8 cellular contexts compared by ENCODE assay signal in genomic region chr10:72332423-72333110, GRCh38. TPM values are rescaled to one million over a fixed set of nuclear protein-coding genes. Genes with fewer than 3 reads are reported as not detected.
DNase-seq lines count a peak whose midpoint lies in the region; ATAC-seq and TF ChIP-seq lines count a peak whose summit lies in the region.

No MANE protein-coding gene starts in this region.

- no peak for TF ChIP-seq POLR2A in heart left ventricle (IDR thresholded peaks at IDR 0.05)
- TF ChIP-seq POLR2A in body of pancreas (IDR thresholded peaks at IDR 0.05), result no peak
- no peak for TF ChIP-seq POLR2A in uterus (IDR thresholded peaks at IDR 0.05)

- no peaks in the 10 kb centered on the region for H3K27me3 ChIP-seq in heart left ventricle
- no peaks in the 10 kb centered on the region for H3K27me3 ChIP-seq in body of pancreas
- no peaks in the 10 kb centered on the region for H3K27me3 ChIP-seq in muscle layer of duodenum (ENCODE audit: low read depth, low read length)
- no peaks in the 10 kb centered on the region for H3K27me3 ChIP-seq in uterus

- H3K9me3 ChIP-seq in heart left ventricle (no peaks in the 10 kb centered on the region), body of pancreas (no peaks in the 10 kb centered on the region), muscle layer of duodenum (ENCODE audit: control insufficient read depth in 1 of 2, low read length in 2 of 2) (no peaks in the 10 kb centered on the region), uterus (no peaks in the 10 kb centered on the region)

- no peak for TF ChIP-seq CTCF in heart left ventricle (IDR thresholded peaks at IDR 0.05)
- TF ChIP-seq CTCF in body of pancreas (IDR thresholded peaks at IDR 0.05), result no peak
- no peak for TF ChIP-seq CTCF in uterus (IDR thresholded peaks at IDR 0.05)

- H3K4me1 ChIP-seq in heart left ventricle (peaks cover 15 to 97% (median 80%) of the 10 kb centered on the region in 12 donors), body of pancreas (peaks cover 100% of the 10 kb centered on the region), muscle layer of duodenum (ENCODE audit: control insufficient read depth in 1 of 2, insufficient read depth in 2 of 2, low read length in 2 of 2) (peaks cover 19 to 72% of the 10 kb centered on the region in 2 donors), uterus (peaks cover 12 to 34% of the 10 kb centered on the region in 2 donors)

- 51 to 60% (median 55%) methylated on average over 12 of the region's 12 CpGs for WGBS in heart left ventricle, 4 donors
- WGBS in body of pancreas, 2 donors, result 61 to 87% methylated on average over 7 to 12 of the region's 12 CpGs

- peaks cover 0 to 27% (median 9%) of the 10 kb centered on the region in 9 donors for H3K36me3 ChIP-seq in heart left ventricle
- H3K36me3 ChIP-seq in body of pancreas (replicated peaks in 1 of 2; ENCODE audit: insufficient read depth in 1 of 2, low read depth in 2 of 2), result no peaks in the 10 kb centered on the region
- H3K36me3 ChIP-seq in muscle layer of duodenum (ENCODE audit: control insufficient read depth in 1 of 2, insufficient read depth in 2 of 2, low read length in 2 of 2), result peaks cover 3 to 25% of the 10 kb centered on the region in 2 donors
- H3K36me3 ChIP-seq in uterus, result no peaks in the 10 kb centered on the region

- H3K4me3 ChIP-seq in heart left ventricle (peak overlapping the region in 2 of 12 donors; percentile 10 to 13), body of pancreas (no peak overlapping the region), muscle layer of duodenum (ENCODE audit: low read depth in 1 of 2, low read length in 2 of 2) (no peak overlapping the region), uterus (no peak overlapping the region)

- H3K27ac ChIP-seq in heart left ventricle, result peak overlapping the region; percentile 50 to 98 (median 88)
- peak overlapping the region; percentile 79 to 99 (median 92) for H3K27ac ChIP-seq in body of pancreas
- peak overlapping the region; percentile 39 for H3K27ac ChIP-seq in muscle layer of duodenum (ENCODE audit: low read length)
- peak overlapping the region; percentile 75 to 87 for H3K27ac ChIP-seq in uterus

- ATAC-seq in heart left ventricle, result no peak
- no peak for ATAC-seq in body of pancreas
- no peak for ATAC-seq in GM21717 (IDR thresholded peaks at IDR 0.05; ENCODE audit: unreplicated experiment)
- no peak for ATAC-seq in HG02852 (IDR thresholded peaks at IDR 0.05; ENCODE audit: unreplicated experiment)

- DNase-seq in heart left ventricle, result peak in 1 of 5 donors; percentile 67
- DNase-seq in cardiac septum (ENCODE audit: low spot score), result no peak
- no peak for DNase-seq in body of pancreas
- DNase-seq in uterus, result no peak
- DNase-seq in posterior cingulate gyrus, result no peak

- intact Hi-C loops in heart left ventricle (cut with DNase I), result loop anchor here in 5 of 10 donors (5.0 to 10.0 kb wide), 4 partner anchors 70 to 438 kb away; no protein-coding TSS in a partner anchor
- intact Hi-C loops in cardiac septum (cut with DNase I), result loop anchor here (5.0 to 10.0 kb wide), 2 partner anchors 365 to 438 kb away; no protein-coding TSS in a partner anchor
- intact Hi-C loops in body of pancreas (cut with DNase I), result no loop called here
- intact Hi-C loops in uterus (cut with DNase I; ENCODE audit: low total_unique reads), result loop anchor here (10.0 kb wide), 2 partner anchors 58 to 378 kb away; partner anchors contain the start of gene DDIT4
- intact Hi-C loops in posterior cingulate gyrus (cut with DNase I), result loop anchor here (5.0 to 10.0 kb wide), 2 partner anchors 75 to 368 kb away; partner anchors contain the start of gene CHST3

RNA-seq across cellular contexts. Expression of gene DNAJB12, which starts 22.2 kb away (rescaled TPM):
- total RNA-seq in heart left ventricle (10 to 100 TPM; 23.8 to 42.5 (median 29.1) TPM), cardiac septum (28.9 TPM), body of pancreas (10 to 100 TPM; 19.2 to 24.1 TPM), uterus (10 to 100 TPM; 18.4 to 34.8 (median 22.7) TPM)
- 10 to 100 TPM; 21.1 to 36.0 TPM for polyA plus RNA-seq in heart left ventricle

RNA-seq across cellular contexts. Expression of gene DDIT4, which starts 58.8 kb away (rescaled TPM):
- 10 to 100 TPM; 14.6 to 68.2 (median 40.4) TPM for total RNA-seq in heart left ventricle
- polyA plus RNA-seq in heart left ventricle, result 100 to 1,000 TPM in 1 of 2 donors, 10 to 100 TPM in 1; 59.4 to 112 TPM
- 22.6 TPM for total RNA-seq in cardiac septum
- 100 to 1,000 TPM; 238 to 269 TPM for total RNA-seq in body of pancreas
- 100 to 1,000 TPM; 118 to 210 (median 145) TPM for total RNA-seq in uterus

Comparison
In these comparisons a context has a peak if more than half of its experiments do, and no peak if none do; other contexts are left out.
1. H3K27ac ChIP-seq: peak in every context shown above with its lines; median percentile 92 in body of pancreas; 88 in heart left ventricle; 81 in uterus; 39 in muscle layer of duodenum.